In genomic region chr3:62226601-62227339, GRCh38 we compare ENCODE assay signal across 16 cellular contexts.
"Had no signal": no experiment of that assay in that cellular context is flagged by ENCODE, and none has a peak within 500 bp of the region (broad histone marks: within the 10 kb centered on the region; RNA-seq: fewer than 3 reads in every experiment).

No MANE protein-coding gene starts in this region.

- H3K9me3 ChIP-seq: adrenal gland, esophagus squamous epithelium had no signal

- H3K36me3 ChIP-seq: adrenal gland had no signal

- ATAC-seq: activated CD4-positive, alpha-beta T cell treated with anti-CD3 and anti-CD28 coated beads for 36 hours; right cardiac atrium had no signal

- H3K4me2 ChIP-seq: smooth muscle cell had no signal

- H3K27ac ChIP-seq: adrenal gland, esophagus squamous epithelium, WERI-Rb-1 had no signal

- H3K4me1 ChIP-seq: adrenal gland, esophagus squamous epithelium had no signal

- H3K4me3 ChIP-seq: adrenal gland, esophagus squamous epithelium, smooth muscle cell had no signal

- DNase-seq: activated CD4-positive, alpha-beta memory T cell treated with anti-CD3 and anti-CD28 coated beads, Interleukin-2, amount 10 ng/mL, durations not matched to agents 7 days and 5 days; activated CD4-positive, alpha-beta T cell treated with anti-CD3 and anti-CD28 coated beads for 36 hours; activated effector memory CD4-positive, alpha-beta T cell treated with Interleukin-2 at 50 U/mL for 16 hours; activated T-cell treated with anti-CD3 and anti-CD28 coated beads, Interleukin-2, amount 50 U/mL, for 24 hours; adrenal gland; esophagus squamous epithelium; foreskin fibroblast; mesendoderm; occipital lobe; right cardiac atrium; stimulated activated CD4-positive, alpha-beta T cell treated with anti-CD3 and anti-CD28 coated beads, Interleukin-4, amount 100 ng/mL, for 4 hours; stimulated activated CD8-positive, alpha-beta memory T cell treated with anti-CD3 and anti-CD28 coated beads, Interleukin-4, amount 100 ng/mL, for 48 hours; stimulated activated naive CD4-positive, alpha-beta T cell treated with Interleukin-2 at 50 U/mL for 16 hours; trophoblast cell; WERI-Rb-1 had no signal

- H3K27me3 ChIP-seq: adrenal gland, esophagus squamous epithelium had no signal
